Comparison of ENCODE assay signal across 1 cellular context in the genomic region with DNA sequence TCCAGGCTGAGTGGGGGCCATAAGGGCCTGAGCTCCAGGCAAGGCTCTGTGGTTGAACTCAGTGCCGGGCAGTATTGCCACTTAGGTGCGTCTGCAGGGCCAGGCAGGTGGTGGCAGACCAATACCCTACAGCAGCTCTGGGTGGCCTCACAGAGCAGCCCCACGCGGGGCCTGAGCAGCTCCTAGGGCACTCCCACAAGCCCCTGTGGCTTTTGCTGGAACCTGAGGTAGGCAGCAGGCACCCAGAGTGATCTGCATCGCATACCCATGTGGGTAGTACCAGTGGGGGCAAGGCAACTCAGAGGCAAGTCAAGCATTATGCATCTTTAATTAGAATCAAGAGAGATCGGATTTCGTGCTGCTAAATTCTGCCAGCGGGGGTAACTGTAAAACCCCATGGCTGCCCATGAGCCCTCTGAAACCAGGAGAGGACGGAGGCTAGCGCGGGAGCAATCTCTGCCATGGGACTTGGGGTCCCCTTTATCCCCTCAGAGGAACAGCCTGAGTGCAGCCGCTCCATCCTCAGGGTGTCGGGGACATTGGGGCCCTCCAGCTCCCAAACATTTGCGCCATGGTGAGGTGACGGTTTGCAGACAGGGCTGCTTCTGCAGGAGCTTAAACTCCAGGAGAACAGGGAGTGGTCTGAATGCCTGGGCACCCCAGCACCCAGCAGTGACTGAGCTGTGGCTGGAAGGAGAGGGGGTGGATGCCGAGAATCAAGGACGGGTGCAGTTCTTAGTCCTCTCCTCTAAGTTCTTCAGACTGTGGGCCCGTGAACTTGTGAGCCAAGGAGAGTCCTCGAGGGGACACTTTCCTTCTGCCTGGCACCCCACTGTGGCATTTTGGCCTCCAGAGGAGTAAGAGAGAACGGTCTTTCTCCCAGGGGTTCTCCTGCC.
TF ChIP-seq lines count a peak whose summit lies in the region.

No MANE protein-coding gene starts in this region.

TF ChIP-seq in HEK293, 187 proteins besides CTCF, POLR2A, EP300 and RAD21 (continued from another document):
- TF ChIP-seq, protein P1, sequence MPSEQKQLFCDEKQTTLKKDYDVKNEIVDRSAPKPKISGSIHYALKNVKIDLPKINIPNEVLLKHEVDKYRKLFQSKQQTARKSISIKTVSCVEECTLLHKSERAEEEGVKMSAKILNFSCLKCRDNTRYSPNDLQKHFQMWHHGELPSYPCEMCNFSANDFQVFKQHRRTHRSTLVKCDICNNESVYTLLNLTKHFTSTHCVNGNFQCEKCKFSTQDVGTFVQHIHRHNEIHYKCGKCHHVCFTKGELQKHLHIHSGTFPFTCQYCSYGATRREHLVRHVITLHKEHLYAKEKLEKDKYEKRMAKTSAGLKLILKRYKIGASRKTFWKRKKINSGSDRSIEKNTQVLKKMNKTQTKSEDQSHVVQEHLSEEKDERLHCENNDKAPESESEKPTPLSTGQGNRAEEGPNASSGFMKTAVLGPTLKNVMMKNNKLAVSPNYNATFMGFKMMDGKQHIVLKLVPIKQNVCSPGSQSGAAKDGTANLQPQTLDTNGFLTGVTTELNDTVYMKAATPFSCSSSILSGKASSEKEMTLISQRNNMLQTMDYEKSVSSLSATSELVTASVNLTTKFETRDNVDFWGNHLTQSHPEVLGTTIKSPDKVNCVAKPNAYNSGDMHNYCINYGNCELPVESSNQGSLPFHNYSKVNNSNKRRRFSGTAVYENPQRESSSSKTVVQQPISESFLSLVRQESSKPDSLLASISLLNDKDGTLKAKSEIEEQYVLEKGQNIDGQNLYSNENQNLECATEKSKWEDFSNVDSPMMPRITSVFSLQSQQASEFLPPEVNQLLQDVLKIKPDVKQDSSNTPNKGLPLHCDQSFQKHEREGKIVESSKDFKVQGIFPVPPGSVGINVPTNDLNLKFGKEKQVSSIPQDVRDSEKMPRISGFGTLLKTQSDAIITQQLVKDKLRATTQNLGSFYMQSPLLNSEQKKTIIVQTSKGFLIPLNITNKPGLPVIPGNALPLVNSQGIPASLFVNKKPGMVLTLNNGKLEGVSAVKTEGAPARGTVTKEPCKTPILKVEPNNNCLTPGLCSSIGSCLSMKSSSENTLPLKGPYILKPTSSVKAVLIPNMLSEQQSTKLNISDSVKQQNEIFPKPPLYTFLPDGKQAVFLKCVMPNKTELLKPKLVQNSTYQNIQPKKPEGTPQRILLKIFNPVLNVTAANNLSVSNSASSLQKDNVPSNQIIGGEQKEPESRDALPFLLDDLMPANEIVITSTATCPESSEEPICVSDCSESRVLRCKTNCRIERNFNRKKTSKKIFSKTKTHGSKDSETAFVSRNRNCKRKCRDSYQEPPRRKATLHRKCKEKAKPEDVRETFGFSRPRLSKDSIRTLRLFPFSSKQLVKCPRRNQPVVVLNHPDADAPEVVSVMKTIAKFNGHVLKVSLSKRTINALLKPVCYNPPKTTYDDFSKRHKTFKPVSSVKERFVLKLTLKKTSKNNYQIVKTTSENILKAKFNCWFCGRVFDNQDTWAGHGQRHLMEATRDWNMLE (tag by site-specific recombination; conservative IDR thresholded peaks at IDR 0.05; ENCODE audit: low read depth), result no peak
TF ChIP-seq in HEK293: peak in this region for 1.
